In the genomic region with DNA sequence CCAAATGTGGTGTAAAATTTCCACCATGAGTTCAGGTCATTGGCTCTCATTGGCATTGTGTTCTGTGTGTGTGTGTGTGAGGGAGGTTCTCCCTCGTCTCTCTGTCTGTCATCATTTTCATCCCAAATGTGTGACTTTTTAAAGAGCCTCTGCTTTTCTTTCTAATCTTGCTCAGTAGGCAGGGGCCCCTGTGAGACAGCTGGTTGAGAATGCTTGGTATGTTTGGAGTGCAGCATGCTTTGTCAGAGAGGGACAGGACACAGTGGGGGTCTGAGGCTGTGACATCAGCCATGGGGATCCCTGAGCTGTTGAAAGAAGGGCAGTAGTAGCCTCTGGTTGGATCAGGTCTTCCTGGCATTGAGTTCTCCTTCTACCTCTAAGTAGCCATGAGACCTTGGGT, we compare ENCODE assay signal across 15 cellular contexts. TPM values are rescaled to one million over a fixed set of nuclear protein-coding genes. Genes with fewer than 3 reads are reported as not detected.
DNase-seq lines count a peak whose midpoint lies in the region; TF ChIP-seq lines count a peak whose summit lies in the region.
"Had no signal": no experiment of that assay in that cellular context is flagged by ENCODE, and none has a peak within 500 bp of the region (broad histone marks: within the 10 kb centered on the region; RNA-seq: fewer than 3 reads in every experiment).

No MANE protein-coding gene starts in this region.

- DNase-seq in A172 (ENCODE audit: low spot score) = peak; percentile 81
- DNase-seq in HS-5 (ENCODE audit: low read depth) = peak; percentile 63
- peak; percentile 77 for DNase-seq in astrocyte of the spinal cord (ENCODE audit: low read depth, low spot score)
- DNase-seq in iris pigment epithelial cell (ENCODE audit: low read depth) = peak; percentile 78
- DNase-seq in spleen = no peak
- no peak for DNase-seq in uterus
- no peak for DNase-seq in activated naive CD4-positive, alpha-beta T cell treated with Interleukin-2 at 50 U/mL for 16 hours
- no peak for DNase-seq in NCI-H510A (lab: John Stamatoyannopoulos, UW)
- DNase-seq: activated CD4-positive, alpha-beta T cell treated with anti-CD3 and anti-CD28 coated beads, Interleukin-2, amount 50 U/mL, for 48 hours; KBM-7; NCI-H1694 treated with DMSO at 0.1 percent for 48 hours; T-helper 1 cell had no signal

- H3K27ac ChIP-seq in spleen (no peak overlapping the region), uterus (no peak overlapping the region)
- H3K27ac ChIP-seq: coronary artery, gastroesophageal sphincter had no signal

- no peaks in the 10 kb centered on the region for H3K9me3 ChIP-seq in spleen
- no peaks in the 10 kb centered on the region for H3K9me3 ChIP-seq in uterus
- H3K9me3 ChIP-seq: gastroesophageal sphincter had no signal

- in situ Hi-C loops in astrocyte of the spinal cord (cut with HindIII; ENCODE audit: low sequenced_read_pairs) = no loop called here

- H3K36me3 ChIP-seq in spleen = no peaks in the 10 kb centered on the region
- no peaks in the 10 kb centered on the region for H3K36me3 ChIP-seq in uterus
- H3K36me3 ChIP-seq: gastroesophageal sphincter had no signal

- H3K27me3 ChIP-seq in spleen (replicated peaks in 1 of 7) (no peaks in the 10 kb centered on the region), uterus (no peaks in the 10 kb centered on the region)
- H3K27me3 ChIP-seq: gastroesophageal sphincter had no signal

- no peak overlapping the region for H3K4me3 ChIP-seq in astrocyte of the spinal cord (ENCODE audit: low read depth, low read length)
- no peak overlapping the region for H3K4me3 ChIP-seq in spleen
- no peak overlapping the region for H3K4me3 ChIP-seq in uterus
- H3K4me3 ChIP-seq: coronary artery, gastroesophageal sphincter had no signal

- TF ChIP-seq CTCF in astrocyte of the spinal cord (IDR thresholded peaks at IDR 0.05; ENCODE audit: low read depth, low read length) (no peak), spleen (IDR thresholded peaks at IDR 0.05 in 8 of 11, conservative IDR thresholded peaks at IDR 0.05 in 3 of 11) (no peak), uterus (IDR thresholded peaks at IDR 0.05) (no peak)

- intact Hi-C loops in spleen (cut with DNase I; ENCODE audit: low total_unique reads) = no loop called here
- intact Hi-C loops in uterus (cut with DNase I; ENCODE audit: low total_unique reads) = no loop called here

- TF ChIP-seq POLR2A in spleen (IDR thresholded peaks at IDR 0.05) (no peak), uterus (IDR thresholded peaks at IDR 0.05) (no peak)

- H3K4me1 ChIP-seq in spleen = peaks cover 0 to 14% (median 2%) of the 10 kb centered on the region in 6 donors
- no peaks in the 10 kb centered on the region for H3K4me1 ChIP-seq in uterus

- WGBS in spleen, 5 donors = 57 to 76% (median 67%) methylated on average over 1 of the region's 1 CpG

RNA-seq across cellular contexts. Expression of gene PTPRM, which starts 10.6 kb away (rescaled TPM):
- total RNA-seq in A172 (2014; rRNA removed; shearing (Covaris generic)) = 19.0 and 26.4 TPM in 2 replicates
- total RNA-seq in spleen = 10 to 100 TPM; 44.2 to 97.8 (median 69.9) TPM
- polyA plus RNA-seq in spleen = 10 to 100 TPM; 23.5 to 28.3 (median 24.1) TPM
- 100 to 1,000 TPM in 1 of 4 donors, 10 to 100 TPM in 3; 62.0 to 127 (median 85.7) TPM for total RNA-seq in uterus
- total RNA-seq: G401 had no signal

Comparison
In these comparisons a context has a peak if more than half of its experiments do, and no peak if none do; other contexts are left out.
1. DNase-seq: peak in A172 (single experiment), HS-5 (single experiment), astrocyte of the spinal cord (single experiment) and iris pigment epithelial cell (single experiment); none in spleen (single experiment), uterus (0 of 2), activated naive CD4-positive, alpha-beta T cell treated with Interleukin-2 at 50 U/mL for 16 hours (single experiment) and NCI-H510A (single experiment).